In genomic region chr4:100240008-100240407, GRCh38 we compare ENCODE assay signal across 22 cellular contexts. TPM values are rescaled to one million over a fixed set of nuclear protein-coding genes. Genes with fewer than 3 reads are reported as not detected.
DNase-seq lines count a peak whose midpoint lies in the region; ATAC-seq and TF ChIP-seq lines count a peak whose summit lies in the region.
"Had no signal": no experiment of that assay in that cellular context is flagged by ENCODE, and none has a peak within 500 bp of the region (broad histone marks: within the 10 kb centered on the region; RNA-seq: fewer than 3 reads in every experiment).

No MANE protein-coding gene starts in this region.

- H2AFZ ChIP-seq in PC-9: 0 out of 2 replicates have a peak overlapping the region, but pooled peaks have one; percentile 3
- no peak overlapping the region for H2AFZ ChIP-seq in hepatocyte

- DNase-seq in AG10803 (ENCODE audit: low read depth): peak; percentile 15
- DNase-seq in HFFc6: no peak
- no peak for DNase-seq in PC-9
- DNase-seq in fibroblast of pulmonary artery (ENCODE audit: low read depth): peak; percentile 8
- no peak for DNase-seq in hepatocyte (ENCODE audit: low spot score)
- DNase-seq in activated CD4-positive, alpha-beta T cell treated with anti-CD3 and anti-CD28 coated beads for 1 hour: no peak
- DNase-seq in inferior parietal cortex (ENCODE audit: extremely low spot score): no peak
- DNase-seq: activated CD8-positive, alpha-beta memory T cell treated with anti-CD3 and anti-CD28 coated beads for 24 hours; activated naive CD8-positive, alpha-beta T cell treated with anti-CD3 and anti-CD28 coated beads, Interleukin-2, amount 50 U/mL, for 24 hours; Calu3; caudate nucleus; effector memory CD4-positive, alpha-beta T cell; foreskin fibroblast; NCI-H1092 treated with DMSO at 0.1 percent for 48 hours; NCI-H2107; small intestine; stimulated activated CD4-positive, alpha-beta T cell treated with anti-CD3 and anti-CD28 coated beads, Interleukin-4, amount 100 ng/mL, for 24 hours; T-cell; WERI-Rb-1 had no signal

- no TSS peak for BruUV-seq in PC-9 (replicated peaks; lab: Mats Ljungman, UMichigan)

- H3K4me1 ChIP-seq in PC-9 (replicated peaks; ENCODE audit: insufficient read depth): no peaks in the 10 kb centered on the region
- no peaks in the 10 kb centered on the region for H3K4me1 ChIP-seq in hepatocyte (ENCODE audit: insufficient read depth)
- H3K4me1 ChIP-seq: suprapubic skin had no signal

- 94% methylated on average over 2 of the region's 2 CpGs for WGBS in hepatocyte (ENCODE audit: low lambda C conversion rate, missing lambda C conversion rate)

- H3K4me3 ChIP-seq in AG10803 (ENCODE audit: low read length): no peak overlapping the region
- H3K4me3 ChIP-seq in PC-9: no peak overlapping the region
- no peak overlapping the region for H3K4me3 ChIP-seq in fibroblast of pulmonary artery (replicated peaks; ENCODE audit: low read depth, low read length)
- H3K4me3 ChIP-seq in hepatocyte: no peak overlapping the region
- H3K4me3 ChIP-seq: ovary, suprapubic skin had no signal

- H3K27me3 Mint-ChIP-seq in HFFc6 (ENCODE audit: insufficient read depth): no peaks in the 10 kb centered on the region; the same call in 1 of the 2 replicates

- H3K9me2 ChIP-seq in PC-9 (ENCODE audit: insufficient read depth): no peaks in the 10 kb centered on the region
- H3K9me2 ChIP-seq in hepatocyte (replicated peaks; ENCODE audit: insufficient read depth): no peaks in the 10 kb centered on the region

- H3K4me2 ChIP-seq in PC-9: no peak overlapping the region
- no peak overlapping the region for H3K4me2 ChIP-seq in hepatocyte

- CTCF ChIA-PET in PC-9 (lab: Charles Lee): no interaction called here

- H3K27ac ChIP-seq in PC-9: no peak overlapping the region
- no peak overlapping the region for H3K27ac ChIP-seq in hepatocyte
- H3K27ac ChIP-seq: ovary, suprapubic skin, WERI-Rb-1 had no signal

- H3K79me2 ChIP-seq in PC-9 (ENCODE audit: low read depth): no peaks in the 10 kb centered on the region
- H3K79me2 ChIP-seq in hepatocyte: no peaks in the 10 kb centered on the region

- no peak overlapping the region for H3K27ac Mint-ChIP-seq in HFFc6
- H3K27ac Mint-ChIP-seq: activated naive CD8-positive, alpha-beta T cell treated with anti-CD3 and anti-CD28 coated beads, Interleukin-2, amount 50 U/mL, for 24 hours; T-cell had no signal

- TF ChIP-seq CTCF in AG10803 (conservative IDR thresholded peaks at IDR 0.05; ENCODE audit: low read length) (no peak), HFFc6 (IDR thresholded peaks at IDR 0.05) (no peak), PC-9 (conservative IDR thresholded peaks at IDR 0.05) (no peak), fibroblast of pulmonary artery (IDR thresholded peaks at IDR 0.05; ENCODE audit: low read length, missing control alignments) (no peak), hepatocyte (IDR thresholded peaks at IDR 0.05; ENCODE audit: poor library complexity) (no peak)

- H3K27me3 ChIP-seq in PC-9 (ENCODE audit: insufficient read depth, low read depth) (no peaks in the 10 kb centered on the region), hepatocyte (no peaks in the 10 kb centered on the region)
- H3K27me3 ChIP-seq: ovary, suprapubic skin had no signal

- 0 out of 2 replicates have a peak, but pooled peaks cover 7% of the 10 kb centered on the region for H3K4me1 Mint-ChIP-seq in HFFc6 (ENCODE audit: low read depth)

- H4K20me1 ChIP-seq in PC-9 (ENCODE audit: insufficient read depth) (no peaks in the 10 kb centered on the region), hepatocyte (ENCODE audit: insufficient read depth, poor library complexity, severe bottlenecking) (no peaks in the 10 kb centered on the region)

- H3F3A ChIP-seq in PC-9 (ENCODE audit: insufficient read depth, low read depth): no peaks in the 10 kb centered on the region

- no peaks in the 10 kb centered on the region for H3K36me3 ChIP-seq in PC-9 (ENCODE audit: low read depth)
- H3K36me3 ChIP-seq in hepatocyte (replicated peaks; ENCODE audit: insufficient read depth, low read depth): no peaks in the 10 kb centered on the region
- H3K36me3 ChIP-seq: ovary, suprapubic skin, WERI-Rb-1 had no signal

- POLR2A ChIA-PET in PC-9 (lab: Charles Lee; ENCODE audit: unreplicated experiment): no interaction called here

- peak overlapping the region; percentile 40 for H3K4me3 Mint-ChIP-seq in HFFc6
- H3K4me3 Mint-ChIP-seq: activated naive CD8-positive, alpha-beta T cell treated with anti-CD3 and anti-CD28 coated beads, Interleukin-2, amount 50 U/mL, for 24 hours; T-cell had no signal

- no peaks in the 10 kb centered on the region for H3K36me3 Mint-ChIP-seq in HFFc6 (ENCODE audit: low read depth)
- H3K36me3 Mint-ChIP-seq: T-cell had no signal

- H3K9me3 ChIP-seq in PC-9 (ENCODE audit: insufficient read depth, low read depth) (peaks cover 6% of the 10 kb centered on the region; the same call in 1 of the 2 replicates), hepatocyte (ENCODE audit: low read depth) (no peaks in the 10 kb centered on the region)
- H3K9me3 ChIP-seq: ovary, suprapubic skin had no signal

- intact Hi-C loops in PC-9 (cut with micrococcal nuclease; ENCODE audit: unreplicated experiment): no loop called here

- no peaks in the 10 kb centered on the region; the same call in 1 of the 2 replicates for H3K9me3 Mint-ChIP-seq in HFFc6
- H3K9me3 Mint-ChIP-seq: activated naive CD8-positive, alpha-beta T cell treated with anti-CD3 and anti-CD28 coated beads, Interleukin-2, amount 50 U/mL, for 24 hours; T-cell had no signal

- no peak for ATAC-seq in HG03280 (IDR thresholded peaks at IDR 0.05; ENCODE audit: unreplicated experiment)
- ATAC-seq: activated naive CD8-positive, alpha-beta T cell treated with anti-CD3 and anti-CD28 coated beads, Interleukin-2, amount 50 U/mL, for 24 hours; T-cell had no signal

RNA-seq across cellular contexts. Expression of gene DDIT4L, which starts 49.7 kb away (rescaled TPM):
- total RNA-seq in HFFc6 (2021; fragmentation: NEBNext Ultra II Directional; extraction: Animal tissue kit (Norgen Biotek cat#: 25700)): 1 to 10 TPM in 2 of 6 experiments, under 1 TPM in 4; 0.10 to 3.5 (median 0.39) TPM
- 1.0 and 1.1 TPM in 2 replicates for total RNA-seq in PC-9 (2021)
- total RNA-seq in hepatocyte: 3.6 and 4.4 TPM in 2 replicates
- 0.43 and 0.64 TPM in 2 replicates for polyA plus RNA-seq in hepatocyte

Comparison
In these comparisons a context has a peak if more than half of its experiments do, and no peak if none do; other contexts are left out.
1. DNase-seq: peak in AG10803 (single experiment) and fibroblast of pulmonary artery (single experiment); none in HFFc6 (single experiment), PC-9 (0 of 2), hepatocyte (single experiment), activated CD4-positive, alpha-beta T cell treated with anti-CD3 and anti-CD28 coated beads for 1 hour (single experiment) and inferior parietal cortex (single experiment).